ENCODE assay signal across 1 cellular context in genomic region chr19:4575978-4576933, GRCh38.
A peak's percentile ranks its signal among the peaks of the same experiment; 100 is the strongest.
TF ChIP-seq lines count a peak whose summit lies in the region.

No MANE protein-coding gene starts in this region.

TF ChIP-seq in K562, 482 proteins besides CTCF, POLR2A, EP300 and RAD21 (continued from another document):
- TF ChIP-seq BCLAF1 (IDR thresholded peaks at IDR 0.05; ENCODE audit: borderline replicate concordance in 1 of 2, control insufficient read depth in 1 of 2, low read depth in 2 of 2, low read length in 1 of 2) (no peak), HBP1 (CRISPR knock-in tag; IDR thresholded peaks at IDR 0.05) (no peak), ZBTB34 (CRISPR knock-in tag; IDR thresholded peaks at IDR 0.05) (no peak), ZNF583 (CRISPR knock-in tag; IDR thresholded peaks at IDR 0.05) (no peak), HDAC1 (IDR thresholded peaks at IDR 0.05) (peak; percentile 75 to 83; a peak in 3 of 4 replicates), THRB (CRISPR knock-in tag; conservative IDR thresholded peaks at IDR 0.05) (peak; percentile 68; the same call in 1 of the 2 replicates), TSC22D4 (tag; IDR thresholded peaks at IDR 0.05) (no peak), SRSF9 (IDR thresholded peaks at IDR 0.05; ENCODE audit: borderline replicate concordance, low read depth, low read length) (no peak), TRIM25 (IDR thresholded peaks at IDR 0.05; ENCODE audit: borderline replicate concordance) (no peak), MTA1 (IDR thresholded peaks at IDR 0.05; ENCODE audit: borderline replicate concordance) (peak; percentile 81), JUN (IDR thresholded peaks at IDR 0.05; ENCODE audit: borderline replicate concordance, low read depth, low read length) (no peak), JUN (CRISPR knock-in tag; IDR thresholded peaks at IDR 0.05; ENCODE audit: borderline replicate concordance) (no peak), AFF1 (IDR thresholded peaks at IDR 0.05; ENCODE audit: low read depth in 1 of 2, partially characterized antibody in 2 of 2) (peak in 1 of 2 experiments; percentile 70), ZNF668 (CRISPR knock-in tag; IDR thresholded peaks at IDR 0.05) (no peak), NBN (IDR thresholded peaks at IDR 0.05; ENCODE audit: low read depth) (peak; percentile 72; the same call in 1 of the 2 replicates), PCBP1 (IDR thresholded peaks at IDR 0.05; ENCODE audit: low read depth, low read length, poor library complexity, severe bottlenecking) (peak; percentile 46), MED1 (CRISPR knock-in tag; IDR thresholded peaks at IDR 0.05; ENCODE audit: borderline replicate concordance) (no peak), MAFK (IDR thresholded peaks at IDR 0.05; ENCODE audit: low read length) (no peak), EHMT2 (IDR thresholded peaks at IDR 0.05) (0 out of 2 replicates have a peak, but pooled peaks have one; percentile 9), SAFB (IDR thresholded peaks at IDR 0.05; ENCODE audit: borderline replicate concordance, low read depth, low read length) (no peak), ATF4 (CRISPR knock-in tag; IDR thresholded peaks at IDR 0.05) (no peak), ZNF23 (CRISPR knock-in tag; IDR thresholded peaks at IDR 0.05) (no peak), ARID3B (CRISPR knock-in tag; IDR thresholded peaks at IDR 0.05; ENCODE audit: borderline replicate concordance) (no peak), EGR1 (conservative IDR thresholded peaks at IDR 0.05) (peak; percentile 75), ZBTB17 (CRISPR knock-in tag; IDR thresholded peaks at IDR 0.05) (no peak; the same call in 1 of the 2 replicates), TEAD4 (IDR thresholded peaks at IDR 0.05; ENCODE audit: low read length) (0 out of 2 replicates have a peak, but pooled peaks have one; percentile 7), TEAD4 (CRISPR knock-in tag; IDR thresholded peaks at IDR 0.05; ENCODE audit: borderline replicate concordance) (no peak), CHCHD3 (CRISPR knock-in tag; IDR thresholded peaks at IDR 0.05) (no peak), ZBTB49 (CRISPR knock-in tag; IDR thresholded peaks at IDR 0.05; ENCODE audit: borderline replicate concordance) (no peak), TAF7 (tag; IDR thresholded peaks at IDR 0.05) (no peak), TGIF2 (CRISPR knock-in tag; IDR thresholded peaks at IDR 0.05) (no peak), RUNX1 (IDR thresholded peaks at IDR 0.05; ENCODE audit: low read depth) (no peak), XRCC4 (IDR thresholded peaks at IDR 0.05; ENCODE audit: extremely low read depth, insufficient read depth, insufficient read length) (no peak), KAT2B (IDR thresholded peaks at IDR 0.05; ENCODE audit: low read depth, low read length) (no peak), ZC3H8 (IDR thresholded peaks at IDR 0.05) (0 out of 2 replicates have a peak, but pooled peaks have one; percentile 41), RHOXF2B (CRISPR knock-in tag; conservative IDR thresholded peaks at IDR 0.05) (no peak), SOX6 (IDR thresholded peaks at IDR 0.05) (0 out of 2 replicates have a peak, but pooled peaks have one; percentile 9), HOXB6 (CRISPR knock-in tag; IDR thresholded peaks at IDR 0.05; ENCODE audit: borderline replicate concordance) (no peak), NCOA1 (IDR thresholded peaks at IDR 0.05; ENCODE audit: low read depth) (no peak), IFI16 (CRISPR knock-in tag; IDR thresholded peaks at IDR 0.05) (no peak), MCM2 (IDR thresholded peaks at IDR 0.05; ENCODE audit: low read depth) (no peak), CTCFL (IDR thresholded peaks at IDR 0.05; ENCODE audit: borderline replicate concordance, insufficient read depth, low read depth, low read length, poor library complexity, severe bottlenecking) (peak; percentile 17)
